Comparison of ENCODE assay signal across 8 cellular contexts in genomic region chr3:100471436-100471835, GRCh38.
"Had no signal": no experiment of that assay in that cellular context is flagged by ENCODE, and none has a peak within 500 bp of the region (broad histone marks: within the 10 kb centered on the region; RNA-seq: fewer than 3 reads in every experiment).

No MANE protein-coding gene starts in this region.

- ATAC-seq: GM12878 had no signal

- FAIRE-seq: G401.6, GM12878, GM12891, GM12892, GM18507, GM19239 had no signal

- DNase-seq: GDM1, GF-D8 had no signal

- H3K4me3 ChIP-seq: GM12878 had no signal
